In genomic region chr11:134879931-134880330, GRCh38 we compare ENCODE assay signal across 31 cellular contexts.
A peak's percentile ranks its signal among the peaks of the same experiment; 100 is the strongest.
DNase-seq lines count a peak whose midpoint lies in the region; ATAC-seq and TF ChIP-seq lines count a peak whose summit lies in the region.
"Had no signal": no experiment of that assay in that cellular context is flagged by ENCODE, and none has a peak within 500 bp of the region (broad histone marks: within the 10 kb centered on the region; RNA-seq: fewer than 3 reads in every experiment).

No MANE protein-coding gene starts in this region.

- H3K4me2 ChIP-seq in neural cell (ENCODE audit: low read length): no peak overlapping the region
- H3K4me2 ChIP-seq: A549; BLaER1; BLaER1 treated with 17β-estradiol and CSF1 and Interleukin-3, amounts not matched to agents 10 nM and 100 nM had no signal

- no peak overlapping the region for H3K4me3 ChIP-seq in esophagus muscularis mucosa
- no peak overlapping the region for H3K4me3 ChIP-seq in neural cell (ENCODE audit: low read length)
- H3K4me3 ChIP-seq: A549; BLaER1; BLaER1 treated with 17β-estradiol and CSF1 and Interleukin-3, amounts not matched to agents 10 nM and 100 nM had no signal

- H3F3A ChIP-seq in neural cell (ENCODE audit: insufficient read depth, low read length, poor library complexity, severe bottlenecking): no peaks in the 10 kb centered on the region

- no peaks in the 10 kb centered on the region for H3K9me3 Mint-ChIP-seq in activated CD8-positive, alpha-beta T cell treated with anti-CD3 and anti-CD28 coated beads for 36 hours
- H3K9me3 Mint-ChIP-seq: CD14-positive monocyte; CD4-positive, alpha-beta memory T cell; CD4-positive, alpha-beta T cell; CD4-positive, CD25-positive, alpha-beta regulatory T cell; CD8-positive, alpha-beta memory T cell; CD8-positive, alpha-beta T cell had no signal

- H3K4me1 ChIP-seq in esophagus muscularis mucosa: no peaks in the 10 kb centered on the region
- H3K4me1 ChIP-seq: A549; BE2C; BLaER1 treated with 17β-estradiol and CSF1 and Interleukin-3, amounts not matched to agents 10 nM and 100 nM; Caco-2 had no signal

- no peak for TF ChIP-seq POLR2A in esophagus muscularis mucosa (IDR thresholded peaks at IDR 0.05; ENCODE audit: low read depth)

- peaks cover 0 to 57% (median 0%) of the 10 kb centered on the region in 4 donors for H3K27me3 ChIP-seq in esophagus muscularis mucosa
- no peaks in the 10 kb centered on the region for H3K27me3 ChIP-seq in neural cell (ENCODE audit: insufficient read depth, low read depth, low read length)
- H3K27me3 ChIP-seq: BLaER1; BLaER1 treated with 17β-estradiol and CSF1 and Interleukin-3, amounts not matched to agents 10 nM and 100 nM had no signal

- H3K36me3 ChIP-seq in esophagus muscularis mucosa (no peaks in the 10 kb centered on the region), neural cell (ENCODE audit: insufficient read depth, low read length) (no peaks in the 10 kb centered on the region)
- H3K36me3 ChIP-seq: BE2C; BLaER1; BLaER1 treated with 17β-estradiol and CSF1 and Interleukin-3, amounts not matched to agents 10 nM and 100 nM had no signal

- POLR2A ChIA-PET in activated CD8-positive, alpha-beta T cell treated with anti-CD3 and anti-CD28 coated beads for 36 hours (lab: Charles Lee): no interaction called here

- intact Hi-C loops in esophagus muscularis mucosa (cut with DNase I): no loop called here
- intact Hi-C loops in activated CD8-positive, alpha-beta T cell treated with anti-CD3 and anti-CD28 coated beads for 36 hours (cut with micrococcal nuclease): no loop called here

- TF ChIP-seq EP300 in esophagus muscularis mucosa (IDR thresholded peaks at IDR 0.05) (no peak), neural cell (conservative IDR thresholded peaks at IDR 0.05; ENCODE audit: poor library complexity, severe bottlenecking) (peak; percentile 91)

- no peaks in the 10 kb centered on the region for H3K79me2 ChIP-seq in neural cell (replicated peaks; ENCODE audit: insufficient read depth, low read length)

- H3K9me3 ChIP-seq in esophagus muscularis mucosa (no peaks in the 10 kb centered on the region), neural cell (ENCODE audit: low read length) (no peaks in the 10 kb centered on the region)
- H3K9me3 ChIP-seq: A549; BE2C; BLaER1; BLaER1 treated with 17β-estradiol and CSF1 and Interleukin-3, amounts not matched to agents 10 nM and 100 nM; Caco-2 had no signal

- H3K4me1 Mint-ChIP-seq in activated CD8-positive, alpha-beta T cell treated with anti-CD3 and anti-CD28 coated beads for 36 hours (ENCODE audit: low read depth): no peaks in the 10 kb centered on the region
- H3K4me1 Mint-ChIP-seq: B cell; CD14-positive monocyte; CD4-positive, alpha-beta memory T cell; CD4-positive, CD25-positive, alpha-beta regulatory T cell; CD8-positive, alpha-beta memory T cell had no signal

- peak; percentile 19 for DNase-seq in esophagus muscularis mucosa (ENCODE audit: extremely low spot score)
- no peak for DNase-seq in activated CD8-positive, alpha-beta T cell treated with anti-CD3 and anti-CD28 coated beads for 36 hours
- no peak for DNase-seq in HuH-7.5 (ENCODE audit: low spot score)
- DNase-seq: 8988T; ACHN; AML-193; BE2C; C1 segment of cervical spinal cord; Caco-2; Calu3; CD4-positive, alpha-beta memory T cell; CD4-positive, alpha-beta T cell; CD4-positive, CD25-positive, alpha-beta regulatory T cell; CD8-positive, alpha-beta memory T cell; CD8-positive, alpha-beta T cell; COR-L47; DMS 273 treated with DMSO at 0.1 percent for 48 hours; DMS153; DMS53; DMS79; DMS79 treated with DMSO at 0.1 percent for 48 hours; DND-41; EL had no signal

- WGBS in esophagus muscularis mucosa: 82% methylated on average over 3 of the region's 3 CpGs

- no peak overlapping the region for H2AFZ ChIP-seq in neural cell (ENCODE audit: low read depth, low read length)

- no peak overlapping the region for H3K27ac ChIP-seq in esophagus muscularis mucosa (replicated peaks in 1 of 4)
- H3K27ac ChIP-seq in neural cell (ENCODE audit: low read length): peak overlapping the region; percentile 46
- H3K27ac ChIP-seq: 22Rv1; A549; BLaER1; BLaER1 treated with 17β-estradiol and CSF1 and Interleukin-3, amounts not matched to agents 10 nM and 100 nM; C4-2B had no signal

- CTCF ChIA-PET in activated CD8-positive, alpha-beta T cell treated with anti-CD3 and anti-CD28 coated beads for 36 hours (lab: Charles Lee): interaction anchor here (1.9 kb wide), 1 partner anchor 11 kb away, joined by 9 read pairs; no protein-coding TSS in a partner anchor

- no peaks in the 10 kb centered on the region for H4K20me1 ChIP-seq in neural cell (ENCODE audit: insufficient read depth)
- H4K20me1 ChIP-seq: BLaER1; BLaER1 treated with 17β-estradiol and CSF1 and Interleukin-3, amounts not matched to agents 10 nM and 100 nM had no signal

- no peak for ATAC-seq in activated CD8-positive, alpha-beta T cell treated with anti-CD3 and anti-CD28 coated beads for 36 hours
- ATAC-seq: A549; CD8-positive, alpha-beta T cell had no signal

- H3K36me3 Mint-ChIP-seq in activated CD8-positive, alpha-beta T cell treated with anti-CD3 and anti-CD28 coated beads for 36 hours (ENCODE audit: low read depth): no peaks in the 10 kb centered on the region
- H3K36me3 Mint-ChIP-seq: CD14-positive monocyte; CD4-positive, alpha-beta memory T cell; CD4-positive, CD25-positive, alpha-beta regulatory T cell; CD8-positive, alpha-beta memory T cell; CD8-positive, alpha-beta T cell had no signal

- TF ChIP-seq CTCF in esophagus muscularis mucosa (IDR thresholded peaks at IDR 0.05): no peak
- TF ChIP-seq CTCF in neural cell (IDR thresholded peaks at IDR 0.05; ENCODE audit: poor library complexity, severe bottlenecking): no peak
- no peak for TF ChIP-seq CTCF in activated CD8-positive, alpha-beta T cell treated with anti-CD3 and anti-CD28 coated beads for 36 hours (IDR thresholded peaks at IDR 0.05)

- H3K27ac Mint-ChIP-seq in activated CD8-positive, alpha-beta T cell treated with anti-CD3 and anti-CD28 coated beads for 36 hours: no peak overlapping the region
- H3K27ac Mint-ChIP-seq: B cell; CD4-positive, alpha-beta memory T cell; CD4-positive, alpha-beta T cell; CD8-positive, alpha-beta memory T cell; CD8-positive, alpha-beta T cell had no signal

- TF ChIP-seq RAD21 in neural cell (conservative IDR thresholded peaks at IDR 0.05): no peak

- no peak overlapping the region for H3K4me3 Mint-ChIP-seq in activated CD8-positive, alpha-beta T cell treated with anti-CD3 and anti-CD28 coated beads for 36 hours
- H3K4me3 Mint-ChIP-seq: B cell; CD14-positive monocyte; CD4-positive, alpha-beta memory T cell; CD4-positive, alpha-beta T cell; CD4-positive, CD25-positive, alpha-beta regulatory T cell; CD8-positive, alpha-beta memory T cell; CD8-positive, alpha-beta T cell had no signal

- no peaks in the 10 kb centered on the region for H3K9me2 ChIP-seq in neural cell (ENCODE audit: insufficient read depth, low read length)

- peaks cover 3% of the 10 kb centered on the region for H3K27me3 Mint-ChIP-seq in activated CD8-positive, alpha-beta T cell treated with anti-CD3 and anti-CD28 coated beads for 36 hours

- H3K9ac ChIP-seq in neural cell (ENCODE audit: low read length): no peak overlapping the region
- H3K9ac ChIP-seq: BLaER1; BLaER1 treated with 17β-estradiol and CSF1 and Interleukin-3, amounts not matched to agents 10 nM and 100 nM had no signal

TF ChIP-seq in neural cell, 6 proteins besides CTCF, POLR2A, EP300 and RAD21:
- TF ChIP-seq TAF1 (IDR thresholded peaks at IDR 0.05; ENCODE audit: low read depth): no peak
- peak; percentile 44 for TF ChIP-seq POLR2AphosphoS5 (IDR thresholded peaks at IDR 0.05)
